1 cellular context compared by ENCODE assay signal in genomic region chr14:100165825-100166520, GRCh38.
TF ChIP-seq lines count a peak whose summit lies in the region.

No MANE protein-coding gene starts in this region.

TF ChIP-seq in H1, 55 proteins besides CTCF, POLR2A, EP300 and RAD21:
- TF ChIP-seq EGR1 (IDR thresholded peaks at IDR 0.05; ENCODE audit: borderline replicate concordance, low read depth, low read length) (no peak), EZH2 (IDR thresholded peaks at IDR 0.05; ENCODE audit: low read depth, low read length, severe bottlenecking) (peak; percentile 2)
